Comparison of ENCODE assay signal across 8 cellular contexts in genomic region chr3:47420511-47421484, GRCh38. TPM values are rescaled to one million over a fixed set of nuclear protein-coding genes. Genes with fewer than 3 reads are reported as not detected.
DNase-seq lines count a peak whose midpoint lies in the region; ATAC-seq and TF ChIP-seq lines count a peak whose summit lies in the region.

No MANE protein-coding gene starts in this region.

- H3K27me3 ChIP-seq in A673 (replicated peaks; ENCODE audit: insufficient read depth, low read depth, low read length, poor library complexity) (no peaks in the 10 kb centered on the region), dorsolateral prefrontal cortex (no peaks in the 10 kb centered on the region), lower lobe of right lung (ENCODE audit: low read depth) (no peaks in the 10 kb centered on the region)

- CTCF ChIA-PET in A673 (lab: Charles Lee) = interaction anchor here (0.5 to 1.0 kb wide), 5 partner anchors 55 to 417 kb away, joined by 3 to 5 read pairs (median 3); partner anchors contain the start of gene SCAP

- H3K4me3 ChIP-seq in A673 (ENCODE audit: low read depth, low read length, poor library complexity, severe bottlenecking) (no peak overlapping the region), dorsolateral prefrontal cortex (peak overlapping the region in 15 of 59 donors; percentile 4 to 50 (median 23)), lower lobe of right lung (no peak overlapping the region)

- ATAC-seq in GM18517 (IDR thresholded peaks at IDR 0.05; ENCODE audit: unreplicated experiment) (peak; percentile 77), HG03280 (IDR thresholded peaks at IDR 0.05; ENCODE audit: unreplicated experiment) (peak; percentile 82), lower lobe of right lung (peak; percentile 87 to 90)

- no TSS peak for BruUV-seq in A673 (replicated peaks; lab: Mats Ljungman, UMichigan)

- TF ChIP-seq CTCF in A673 (conservative IDR thresholded peaks at IDR 0.05; ENCODE audit: low read depth, low read length) = peak; percentile 76
- peak; percentile 68 to 97 (median 91) for TF ChIP-seq CTCF in dorsolateral prefrontal cortex (IDR thresholded peaks at IDR 0.05 in 54 of 56, conservative IDR thresholded peaks at IDR 0.05 in 2 of 56; ENCODE audit: low read depth in 1 of 56, partially characterized antibody in 56 of 56)
- peak; percentile 92 for TF ChIP-seq CTCF in lower lobe of right lung (IDR thresholded peaks at IDR 0.05)

- H3K36me3 ChIP-seq in A673 (ENCODE audit: insufficient read depth, low read length, poor library complexity, severe bottlenecking) (peaks cover 5% of the 10 kb centered on the region), lower lobe of right lung (peaks cover 76% of the 10 kb centered on the region)

- intact Hi-C loops in A673 (cut with micrococcal nuclease; ENCODE audit: unreplicated experiment) (loop anchor here (2.0 to 5.0 kb wide), 2 partner anchors 57 to 368 kb away; partner anchors contain the start of gene SCAP), dorsolateral prefrontal cortex (cut with DNase I) (loop anchor here (2.0 to 5.0 kb wide), 3 partner anchors 56 to 382 kb away; partner anchors contain the start of genes DHX30 (in 1 of the 2) and SCAP (in 1 of the 2)), lower lobe of right lung (cut with DNase I) (no loop called here)

- no peaks in the 10 kb centered on the region for H3K9me3 ChIP-seq in A673 (ENCODE audit: low read depth, low read length, poor library complexity, severe bottlenecking)
- no peaks in the 10 kb centered on the region for H3K9me3 ChIP-seq in lower lobe of right lung

- peak; percentile 87 for DNase-seq in A673 (ENCODE audit: low spot score)
- DNase-seq in NCI-H69 (lab: John Stamatoyannopoulos, UW) = peak; percentile 73
- DNase-seq in activated CD4-positive, alpha-beta T cell treated with anti-CD3 and anti-CD28 coated beads, Interleukin-2, amount 50 U/mL, for 4 hours = peak; percentile 86 to 91
- DNase-seq in dorsolateral prefrontal cortex = peak; percentile 81 to 94 (median 87)
- DNase-seq in lower lobe of right lung = peak; percentile 89
- DNase-seq in stimulated activated CD4-positive, alpha-beta T cell treated with anti-CD3 and anti-CD28 coated beads, TNF-alpha, amount 100 ng/mL, for 24 hours (ENCODE audit: low read depth in 3 of 3) = peak; percentile 78 to 91 (median 80)

- H3K4me1 ChIP-seq in A673 (ENCODE audit: insufficient read depth, low read length, poor library complexity, severe bottlenecking) = no peaks in the 10 kb centered on the region
- H3K4me1 ChIP-seq in lower lobe of right lung = peaks cover 12% of the 10 kb centered on the region

- POLR2A ChIA-PET in A673 (lab: Charles Lee; ENCODE audit: low non-redundant PET) = no interaction called here

- H3K27ac ChIP-seq in A673 (ENCODE audit: low read depth, low read length, poor library complexity, severe bottlenecking) (peak overlapping the region; percentile 59), dorsolateral prefrontal cortex (peak overlapping the region in 57 of 59 donors; percentile 25 to 91 (median 75)), lower lobe of right lung (peak overlapping the region; percentile 47)

RNA-seq across cellular contexts. Expression of gene PTPN23, which starts 40.0 kb away (rescaled TPM):
- total RNA-seq in A673 (2021) (24.0 and 26.6 TPM in 2 replicates), dorsolateral prefrontal cortex (10 to 100 TPM; 40.8 to 75.9 (median 53.6) TPM), lower lobe of right lung (40.4 TPM)

RNA-seq across cellular contexts. Expression of gene SCAP, which starts 54.9 kb away (rescaled TPM):
- total RNA-seq in A673 (2021) (43.4 and 48.2 TPM in 2 replicates), dorsolateral prefrontal cortex (100 to 1,000 TPM in 28 of 120 experiments, 10 to 100 TPM in 92; 68.4 to 123 (median 92.0) TPM), lower lobe of right lung (61.3 TPM)
